1 cellular context compared by ENCODE assay signal in genomic region chr5:157389103-157389502, GRCh38.
TF ChIP-seq lines count a peak whose summit lies in the region.

No MANE protein-coding gene starts in this region.

TF ChIP-seq in SK-N-SH treated with all-trans-retinoic acid at 6 μM for 48 hours, 23 proteins besides CTCF, POLR2A, EP300 and RAD21 (continued from another document):
- TF ChIP-seq RARB (CRISPR knock-in tag; IDR thresholded peaks at IDR 0.05) = no peak
- TF ChIP-seq ARNTL (CRISPR knock-in tag; IDR thresholded peaks at IDR 0.05; ENCODE audit: borderline replicate concordance, low read depth) = no peak
- TF ChIP-seq ZNF565 (CRISPR knock-in tag; conservative IDR thresholded peaks at IDR 0.05; ENCODE audit: low read depth) = no peak
- no peak for TF ChIP-seq TOX (CRISPR knock-in tag; IDR thresholded peaks at IDR 0.05; ENCODE audit: borderline replicate concordance)
- TF ChIP-seq BACH2 (CRISPR knock-in tag; IDR thresholded peaks at IDR 0.05; ENCODE audit: borderline replicate concordance) = no peak
- TF ChIP-seq CSDC2 (CRISPR knock-in tag; IDR thresholded peaks at IDR 0.05) = no peak
- no peak for TF ChIP-seq GLIS3 (CRISPR knock-in tag; IDR thresholded peaks at IDR 0.05)
TF ChIP-seq in SK-N-SH treated with all-trans-retinoic acid at 6 μM for 48 hours: peak in this region for 0.
